ENCODE assay signal across 19 cellular contexts in the genomic region with DNA sequence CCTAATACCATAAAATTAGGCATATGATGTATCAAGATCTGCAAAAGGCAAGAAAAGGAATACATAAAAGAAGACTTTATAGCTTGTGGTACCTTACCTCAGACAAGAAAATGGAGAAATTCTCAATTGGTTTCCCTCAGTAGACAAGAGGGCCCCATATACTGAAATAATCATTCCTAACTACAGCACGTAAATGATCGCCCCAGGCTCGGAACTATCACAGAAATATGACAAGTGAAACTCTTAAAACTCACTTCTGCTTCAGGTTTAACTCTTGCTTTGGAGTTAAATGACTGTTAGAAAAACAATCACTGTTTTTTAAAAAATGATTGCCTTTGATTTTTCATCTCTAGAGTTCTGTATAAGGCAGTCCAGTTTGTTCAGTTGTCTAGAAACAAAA. TPM values are rescaled to one million over a fixed set of nuclear protein-coding genes. Genes with fewer than 3 reads are reported as not detected.
DNase-seq lines count a peak whose midpoint lies in the region; TF ChIP-seq lines count a peak whose summit lies in the region.
"Had no signal": no experiment of that assay in that cellular context is flagged by ENCODE, and none has a peak within 500 bp of the region (broad histone marks: within the 10 kb centered on the region; RNA-seq: fewer than 3 reads in every experiment).

No MANE protein-coding gene starts in this region.

- H2AFZ ChIP-seq in OCI-LY3 (ENCODE audit: low read depth, low read length), result no peak overlapping the region

- H3K4me2 ChIP-seq in OCI-LY3 (ENCODE audit: low read length), result peak overlapping the region; percentile 75

- H4K20me1 ChIP-seq in OCI-LY3 (ENCODE audit: insufficient read depth, low read length), result peaks cover 13% of the 10 kb centered on the region; the same call in 1 of the 2 replicates

- no peak overlapping the region for H3K9ac ChIP-seq in OCI-LY3 (ENCODE audit: low read length)
- no peak overlapping the region for H3K9ac ChIP-seq in subcutaneous abdominal adipose tissue (ENCODE audit: low read length in 5 of 5)

- H3K4me1 ChIP-seq in OCI-LY3 (ENCODE audit: low read length), result peaks cover 28% of the 10 kb centered on the region
- peaks cover 0 to 60% (median 27%) of the 10 kb centered on the region in 5 donors for H3K4me1 ChIP-seq in subcutaneous abdominal adipose tissue (ENCODE audit: control insufficient read depth in 5 of 5, insufficient read depth in 5 of 5, low read length in 5 of 5)

- H3K27me3 ChIP-seq in OCI-LY3 (ENCODE audit: low read depth, low read length) (0 out of 2 replicates have a peak, but pooled peaks cover 4% of the 10 kb centered on the region), subcutaneous abdominal adipose tissue (ENCODE audit: control insufficient read depth in 5 of 5, insufficient read depth in 4 of 5, low read length in 5 of 5) (no peaks in the 10 kb centered on the region), brain microvascular endothelial cell (replicated peaks) (no peaks in the 10 kb centered on the region)
- H3K27me3 ChIP-seq: right atrium auricular region had no signal

- DNase-seq in G401 (ENCODE audit: low spot score) (peak; percentile 14), myocyte (ENCODE audit: low read depth) (peak; percentile 19), brain microvascular endothelial cell (no peak), NCI-H1436 treated with DMSO at 0.1 percent for 48 hours (lab: John Stamatoyannopoulos, UW) (no peak), NCI-H2196 (lab: John Stamatoyannopoulos, UW; ENCODE audit: unreplicated experiment) (no peak)
- no peak for DNase-seq in activated CD4-positive, CD25-positive, alpha-beta regulatory T cell (lab: John Stamatoyannopoulos, UW)
- DNase-seq: ACHN; activated naive CD8-positive, alpha-beta T cell treated with anti-CD3 and anti-CD28 coated beads, Interleukin-2, amount 50 U/mL, for 24 hours; DMS153; NCI-H2029 treated with DMSO at 0.1 percent for 48 hours; NCI-H446 treated with DMSO at 0.1 percent for 48 hours; stimulated activated naive B cell treated with anti-CD40 and anti-IgM and Interleukin-4, amounts not matched to agents 10 μg/mL and 1 μg/mL and 100 μg/mL, for 72 hours had no signal

- TF ChIP-seq CTCF in OCI-LY3 (IDR thresholded peaks at IDR 0.05; ENCODE audit: low read depth, low read length) (no peak), brain microvascular endothelial cell (IDR thresholded peaks at IDR 0.05; ENCODE audit: low read depth, low read length, missing control alignments) (no peak)

- in situ Hi-C loops in G401 (cut with HindIII; ENCODE audit: low sequenced_read_pairs), result no loop called here
- in situ Hi-C loops in brain microvascular endothelial cell (cut with HindIII; ENCODE audit: low pct_ligation_motif_present, low sequenced_read_pairs), result no loop called here

- H3K9me3 ChIP-seq in OCI-LY3 (ENCODE audit: insufficient read depth, low read length) (no peaks in the 10 kb centered on the region), subcutaneous abdominal adipose tissue (ENCODE audit: control insufficient read depth in 5 of 5, low read length in 5 of 5) (no peaks in the 10 kb centered on the region)
- H3K9me3 ChIP-seq: neutrophil, right atrium auricular region had no signal

- H3K27ac ChIP-seq in OCI-LY3 (ENCODE audit: low read length) (no peak overlapping the region), subcutaneous abdominal adipose tissue (ENCODE audit: low read depth, low read length) (peak overlapping the region; percentile 57), brain microvascular endothelial cell (no peak overlapping the region)
- H3K27ac ChIP-seq: C4-2B, neutrophil, RWPE1 had no signal

- no peaks in the 10 kb centered on the region for H3K79me2 ChIP-seq in OCI-LY3 (ENCODE audit: low read length)

- H3K36me3 ChIP-seq in OCI-LY3 (replicated peaks; ENCODE audit: low read depth, low read length) (peaks cover 7% of the 10 kb centered on the region), subcutaneous abdominal adipose tissue (ENCODE audit: control insufficient read depth in 5 of 5, insufficient read depth in 5 of 5, low read length in 5 of 5) (peaks cover 30 to 81% (median 59%) of the 10 kb centered on the region in 5 donors), brain microvascular endothelial cell (replicated peaks) (peaks cover 8% of the 10 kb centered on the region)

- H3K4me3 ChIP-seq in OCI-LY3 (ENCODE audit: low read length), result peak overlapping the region; percentile 49
- H3K4me3 ChIP-seq in subcutaneous abdominal adipose tissue (ENCODE audit: low read depth in 1 of 5, low read length in 5 of 5), result no peak overlapping the region
- no peak overlapping the region for H3K4me3 ChIP-seq in brain microvascular endothelial cell (ENCODE audit: low read depth, low read length)
- H3K4me3 ChIP-seq: GM12878, right atrium auricular region had no signal

RNA-seq across cellular contexts. Expression of gene NAP1L5, which starts 38.6 kb away (rescaled TPM):
- total RNA-seq in G401 (2014; rRNA removed; shearing (Covaris generic)), result 5.4 and 6.3 TPM in 2 replicates
- total RNA-seq in myocyte, result 7.4 and 8.3 TPM in 2 replicates
- polyA plus RNA-seq in myocyte (2012), result 8.8 TPM

Comparison
In these comparisons a context has a peak if more than half of its experiments do, and no peak if none do; other contexts are left out.
1. DNase-seq: peak in G401 (single experiment) and myocyte (single experiment); none in activated CD4-positive, CD25-positive, alpha-beta regulatory T cell (0 of 4), brain microvascular endothelial cell (single experiment), NCI-H1436 treated with DMSO at 0.1 percent for 48 hours (single experiment) and NCI-H2196 (single experiment).